In the genomic region with DNA sequence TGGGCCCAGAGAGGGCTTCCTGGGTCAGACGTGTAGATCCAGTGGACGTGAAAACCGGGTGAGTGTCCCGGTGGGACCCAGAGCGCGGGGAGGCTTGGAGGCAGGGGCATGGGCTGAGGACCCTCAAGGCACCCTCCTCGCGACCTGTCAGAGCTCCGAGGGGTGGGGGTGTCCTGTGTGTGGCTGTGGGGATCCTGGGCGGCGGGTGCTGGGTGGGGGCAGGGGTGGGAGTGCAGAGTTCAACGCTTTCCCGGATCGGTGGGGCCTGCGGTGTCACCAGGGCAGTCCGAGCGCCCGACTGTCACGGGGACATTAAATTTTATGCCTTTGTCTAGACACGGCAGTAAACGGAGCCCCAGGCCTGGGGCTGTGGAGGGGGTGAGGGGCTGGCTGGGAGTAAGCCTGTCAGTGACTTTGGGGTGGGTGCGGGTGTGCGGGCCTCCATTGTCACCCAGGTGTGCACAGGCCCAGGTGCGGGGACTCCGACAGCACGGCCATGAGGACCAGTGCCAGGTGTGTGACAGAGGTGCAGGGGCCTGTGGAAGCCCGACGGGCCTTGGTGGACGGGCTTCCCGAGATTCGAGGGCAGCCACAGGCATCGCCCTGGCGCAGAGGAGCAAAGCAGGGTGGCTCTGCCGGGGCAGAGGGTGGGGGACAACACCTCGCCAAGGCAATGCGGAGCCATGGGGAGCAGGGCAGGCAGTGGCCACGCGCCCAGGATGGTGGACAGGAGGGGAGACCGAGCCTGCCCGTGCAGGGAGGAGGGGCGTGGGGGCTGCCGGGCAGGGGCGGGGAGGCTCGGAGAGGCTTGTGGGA, we compare ENCODE assay signal across 9 cellular contexts. TPM values are rescaled to one million over a fixed set of nuclear protein-coding genes. Genes with fewer than 3 reads are reported as not detected.
A peak's percentile ranks its signal among the peaks of the same experiment; 100 is the strongest.
DNase-seq lines count a peak whose midpoint lies in the region; ATAC-seq lines count a peak whose summit lies in the region.
"Had no signal": no experiment of that assay in that cellular context is flagged by ENCODE, and none has a peak within 500 bp of the region (broad histone marks: within the 10 kb centered on the region; RNA-seq: fewer than 3 reads in every experiment).

No MANE protein-coding gene starts in this region.

- no peak for DNase-seq in activated naive CD4-positive, alpha-beta T cell treated with anti-CD3 and anti-CD28 coated beads, Interleukin-2, amount 50 U/mL, for 72 hours (ENCODE audit: low spot score in 2 of 2)
- no peak for DNase-seq in immature natural killer cell
- no peak for DNase-seq in activated CD4-positive, alpha-beta T cell treated with anti-CD3 and anti-CD28 coated beads for 48 hours
- no peak for DNase-seq in activated effector memory CD4-positive, alpha-beta T cell treated with anti-CD3 and anti-CD28 coated beads, Interleukin-2, amount 50 U/mL, for 16 hours

- H3K9ac ChIP-seq in HUES6 (ENCODE audit: low read length) (peak overlapping the region; percentile 58), stomach smooth muscle (ENCODE audit: low read length in 2 of 2) (peak overlapping the region; percentile 57 to 60)

- peaks cover 0 to 5% of the 10 kb centered on the region in 2 donors for H3K36me3 Mint-ChIP-seq in activated naive CD4-positive, alpha-beta T cell treated with anti-CD3 and anti-CD28 coated beads, Interleukin-2, amount 50 U/mL, for 72 hours
- no peaks in the 10 kb centered on the region for H3K36me3 Mint-ChIP-seq in immature natural killer cell

- H3K36me3 ChIP-seq in HUES6 (ENCODE audit: control insufficient read depth, insufficient read depth, low read length): no peaks in the 10 kb centered on the region
- no peaks in the 10 kb centered on the region for H3K36me3 ChIP-seq in stomach smooth muscle (ENCODE audit: control insufficient read depth in 2 of 2, insufficient read depth in 2 of 2, low read length in 2 of 2)

- ATAC-seq in activated naive CD4-positive, alpha-beta T cell treated with anti-CD3 and anti-CD28 coated beads, Interleukin-2, amount 50 U/mL, for 72 hours: peak; percentile 4 to 22
- no peak for ATAC-seq in GM18870 (IDR thresholded peaks at IDR 0.05; ENCODE audit: unreplicated experiment)
- no peak for ATAC-seq in HG03097 (IDR thresholded peaks at IDR 0.05; ENCODE audit: low FRiP score, unreplicated experiment)

- H3K27ac ChIP-seq in HUES6 (ENCODE audit: low read depth, low read length) (no peak overlapping the region), stomach smooth muscle (ENCODE audit: low read length) (no peak overlapping the region)

- peaks cover 9 to 13% (median 12%) of the 10 kb centered on the region in 3 donors for H3K27me3 Mint-ChIP-seq in immature natural killer cell (ENCODE audit: low read depth in 3 of 3)

- peak overlapping the region; percentile 72 to 88 for H3K27ac Mint-ChIP-seq in activated naive CD4-positive, alpha-beta T cell treated with anti-CD3 and anti-CD28 coated beads, Interleukin-2, amount 50 U/mL, for 72 hours
- peak overlapping the region in 1 of 6 donors; percentile 22 for H3K27ac Mint-ChIP-seq in immature natural killer cell

- H3K4me3 ChIP-seq in HUES6 (ENCODE audit: low read depth, low read length) (peak overlapping the region; percentile 59), stomach smooth muscle (ENCODE audit: low read length in 2 of 2) (peak overlapping the region; percentile 65 to 74)

- H3K9me3 ChIP-seq in HUES6 (ENCODE audit: control insufficient read depth, insufficient read depth, low read depth, low read length) (peaks cover 8% of the 10 kb centered on the region; the same call in 1 of the 2 replicates), stomach smooth muscle (ENCODE audit: control insufficient read depth in 2 of 2, low read length in 2 of 2) (no peaks in the 10 kb centered on the region)

- H3K4me1 ChIP-seq in HUES6 (ENCODE audit: control insufficient read depth, insufficient read depth, low read length) (peaks cover 4% of the 10 kb centered on the region; the same call in 1 of the 2 replicates), stomach smooth muscle (ENCODE audit: control insufficient read depth, insufficient read depth, low read length) (peaks cover 30% of the 10 kb centered on the region)

- peak overlapping the region; percentile 54 to 78 (median 72) for H3K4me3 Mint-ChIP-seq in immature natural killer cell

- peaks cover 45% of the 10 kb centered on the region for H3K27me3 ChIP-seq in HUES6 (ENCODE audit: control insufficient read depth, insufficient read depth, low read length)
- peaks cover 0 to 11% of the 10 kb centered on the region in 2 donors for H3K27me3 ChIP-seq in stomach smooth muscle (ENCODE audit: control insufficient read depth in 1 of 2, insufficient read depth in 2 of 2, low read length in 2 of 2)

- no peaks in the 10 kb centered on the region for H3K9me3 Mint-ChIP-seq in activated naive CD4-positive, alpha-beta T cell treated with anti-CD3 and anti-CD28 coated beads, Interleukin-2, amount 50 U/mL, for 72 hours
- no peaks in the 10 kb centered on the region for H3K9me3 Mint-ChIP-seq in immature natural killer cell

- peaks cover 6 to 13% of the 10 kb centered on the region in 2 donors for H3K4me1 Mint-ChIP-seq in immature natural killer cell

RNA-seq across cellular contexts. Expression of gene TMEM121, which starts 1.2 kb away (rescaled TPM):
- total RNA-seq in activated naive CD4-positive, alpha-beta T cell treated with anti-CD3 and anti-CD28 coated beads, Interleukin-2, amount 50 U/mL, for 72 hours: 10 to 100 TPM in 1 of 2 donors, 1 to 10 TPM in 1; 2.2 to 10.2 TPM
- polyA plus RNA-seq in immature natural killer cell: 1 to 10 TPM in 2 of 3 donors, not detected in 1; 1.1 to 1.4 TPM

RNA-seq across cellular contexts. Expression of gene TEDC1, which starts 36.5 kb away (rescaled TPM):
- 10 to 100 TPM; 32.6 to 34.1 TPM for total RNA-seq in activated naive CD4-positive, alpha-beta T cell treated with anti-CD3 and anti-CD28 coated beads, Interleukin-2, amount 50 U/mL, for 72 hours
- 10 to 100 TPM; 11.4 to 20.3 (median 15.9) TPM for polyA plus RNA-seq in immature natural killer cell

RNA-seq across cellular contexts. Expression of gene CRIP1, which starts 40.9 kb away (rescaled TPM):
- 100 to 1,000 TPM; 200 to 214 TPM for total RNA-seq in activated naive CD4-positive, alpha-beta T cell treated with anti-CD3 and anti-CD28 coated beads, Interleukin-2, amount 50 U/mL, for 72 hours
- 1,000 to 10,000 TPM in 1 of 3 donors, 100 to 1,000 TPM in 2; 921 to 1,915 (median 940) TPM for polyA plus RNA-seq in immature natural killer cell
- total RNA-seq: SK-MEL-5 had no signal

RNA-seq across cellular contexts. Expression of gene CRIP2, which starts 53.0 kb away (rescaled TPM):
- total RNA-seq in activated naive CD4-positive, alpha-beta T cell treated with anti-CD3 and anti-CD28 coated beads, Interleukin-2, amount 50 U/mL, for 72 hours: under 1 TPM; 0.27 to 0.34 TPM
- polyA plus RNA-seq in immature natural killer cell: 10 to 100 TPM in 2 of 3 donors, 1 to 10 TPM in 1; 5.7 to 30.2 (median 18.1) TPM

Comparison
In these comparisons a context has a peak if more than half of its experiments do, and no peak if none do; other contexts are left out.
1. ATAC-seq: peak in activated naive CD4-positive, alpha-beta T cell treated with anti-CD3 and anti-CD28 coated beads, Interleukin-2, amount 50 U/mL, for 72 hours (2 of 2); none in GM18870 (single experiment) and HG03097 (single experiment).